2 cellular contexts compared by ENCODE assay signal in genomic region chr5:134975078-134975715, GRCh38.
TF ChIP-seq lines count a peak whose summit lies in the region.

No MANE protein-coding gene starts in this region.

TF ChIP-seq in GM12878, 131 proteins besides CTCF, POLR2A, EP300 and RAD21 (continues in another document):
- TF ChIP-seq TARDBP (IDR thresholded peaks at IDR 0.05; ENCODE audit: borderline replicate concordance) (no peak), ZNF622 (IDR thresholded peaks at IDR 0.05) (no peak), ESRRA (IDR thresholded peaks at IDR 0.05; ENCODE audit: low read length) (no peak), KLF5 (IDR thresholded peaks at IDR 0.05; ENCODE audit: partially characterized antibody) (no peak), USF1 (IDR thresholded peaks at IDR 0.05; ENCODE audit: borderline replicate concordance, extremely low read length, insufficient read depth, low read depth, low read length) (no peak), ZBTB40 (IDR thresholded peaks at IDR 0.05; ENCODE audit: borderline replicate concordance) (no peak), CBX5 (IDR thresholded peaks at IDR 0.05; ENCODE audit: low read depth) (no peak), ETV6 (conservative IDR thresholded peaks at IDR 0.05 in 1 of 2, IDR thresholded peaks at IDR 0.05 in 1 of 2; ENCODE audit: borderline replicate concordance in 1 of 2, low read depth in 1 of 2) (no peak), PRDM15 (CRISPR knock-in tag; IDR thresholded peaks at IDR 0.05) (no peak), E2F8 (IDR thresholded peaks at IDR 0.05; ENCODE audit: low read depth, partially characterized antibody) (no peak), SP1 (IDR thresholded peaks at IDR 0.05; ENCODE audit: low read depth, low read length) (no peak), ELK1 (IDR thresholded peaks at IDR 0.05; ENCODE audit: low read depth, low read length) (no peak)

TF ChIP-seq in GM23338, 12 proteins besides CTCF, POLR2A, EP300 and RAD21:
- TF ChIP-seq EZH2 (IDR thresholded peaks at IDR 0.05; ENCODE audit: low read depth, unreplicated experiment) (no peak), ZNF114 (CRISPR knock-in tag; IDR thresholded peaks at IDR 0.05) (no peak), ZNF331 (CRISPR knock-in tag; IDR thresholded peaks at IDR 0.05; ENCODE audit: low read depth) (no peak), EZH2phosphoT487 (IDR thresholded peaks at IDR 0.05; ENCODE audit: unreplicated experiment) (no peak), POLR2AphosphoS5 (IDR thresholded peaks at IDR 0.05; ENCODE audit: low read depth) (no peak), NANOG (IDR thresholded peaks at IDR 0.05; ENCODE audit: borderline replicate concordance) (no peak), CREB1 (CRISPR knock-in tag; IDR thresholded peaks at IDR 0.05; ENCODE audit: low read depth) (no peak), ZNF462 (CRISPR knock-in tag; IDR thresholded peaks at IDR 0.05) (no peak), STAT1 (IDR thresholded peaks at IDR 0.05; ENCODE audit: unreplicated experiment) (no peak), REST (IDR thresholded peaks at IDR 0.05; ENCODE audit: unreplicated experiment) (no peak), ETS1 (IDR thresholded peaks at IDR 0.05) (no peak), JUNB (IDR thresholded peaks at IDR 0.05; ENCODE audit: unreplicated experiment) (no peak)
